Comparison of ENCODE assay signal across 2 cellular contexts in genomic region chr15:75814794-75815193, GRCh38.
TF ChIP-seq lines count a peak whose summit lies in the region.

No MANE protein-coding gene starts in this region.

TF ChIP-seq in HepG2, 621 proteins besides CTCF, POLR2A, EP300 and RAD21:
- TF ChIP-seq NR3C1 (CRISPR knock-in tag; IDR thresholded peaks at IDR 0.05) (no peak), SALL2 (CRISPR knock-in tag; IDR thresholded peaks at IDR 0.05) (no peak), PAWR (CRISPR knock-in tag; IDR thresholded peaks at IDR 0.05; ENCODE audit: borderline replicate concordance) (no peak)

TF ChIP-seq in H1, 55 proteins besides CTCF, POLR2A, EP300 and RAD21:
- TF ChIP-seq CHD1 (IDR thresholded peaks at IDR 0.05; ENCODE audit: low read depth, low read length) (no peak), HDAC6 (IDR thresholded peaks at IDR 0.05; ENCODE audit: low read depth, low read length) (no peak), NANOG (IDR thresholded peaks at IDR 0.05; ENCODE audit: insufficient read depth, low read depth, low read length, poor library complexity, severe bottlenecking) (no peak), ATF3 (IDR thresholded peaks at IDR 0.05; ENCODE audit: insufficient read depth, low read depth, low read length) (no peak), CBX5 (IDR thresholded peaks at IDR 0.05; ENCODE audit: low read depth, low read length) (no peak)
